In the genomic region with DNA sequence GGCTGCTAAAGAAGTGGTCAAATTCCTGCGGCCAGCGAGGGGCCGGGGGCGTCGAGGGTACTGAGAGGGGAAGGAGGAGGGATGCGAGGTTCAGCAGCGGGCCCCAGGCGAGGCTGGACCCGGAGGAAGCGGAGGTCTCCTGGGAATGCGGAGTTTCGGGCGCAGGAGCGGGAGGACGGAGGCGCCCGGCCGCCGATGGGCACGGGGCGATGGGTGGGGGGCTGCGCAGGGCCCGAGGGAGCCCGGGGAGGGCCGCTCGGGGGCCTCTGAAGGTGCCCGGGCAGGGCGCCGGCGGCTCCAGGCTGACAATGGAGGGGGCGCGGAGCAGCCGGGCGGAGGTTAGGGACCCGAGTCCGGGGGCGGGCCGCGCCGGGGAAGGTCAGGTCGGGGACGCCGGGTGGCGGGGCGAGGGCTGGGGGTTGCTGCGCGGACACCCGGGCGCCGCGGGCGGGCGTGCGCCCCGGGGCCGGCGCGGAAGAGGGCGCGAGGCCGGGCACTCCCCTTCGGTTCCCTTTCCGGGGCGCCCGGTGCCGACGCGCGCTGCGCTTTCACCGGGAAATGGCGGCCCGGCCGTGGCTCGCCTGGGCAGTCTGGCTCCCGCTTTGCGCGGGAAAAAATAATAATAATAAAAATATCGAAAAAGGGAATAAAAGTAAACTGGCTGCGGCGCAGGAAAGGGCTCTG, we compare ENCODE assay signal across 8 cellular contexts. TPM values are rescaled to one million over a fixed set of nuclear protein-coding genes. Genes with fewer than 3 reads are reported as not detected.
A peak's percentile ranks its signal among the peaks of the same experiment; 100 is the strongest.
DNase-seq lines count a peak whose midpoint lies in the region; ATAC-seq lines count a peak whose summit lies in the region.

No MANE protein-coding gene starts in this region.

- no peaks in the 10 kb centered on the region for H3K36me3 Mint-ChIP-seq in activated naive CD8-positive, alpha-beta T cell

- peak overlapping the region; percentile 87 for H3K4me3 Mint-ChIP-seq in activated naive CD8-positive, alpha-beta T cell

- H3K27me3 Mint-ChIP-seq in activated naive CD8-positive, alpha-beta T cell = peaks cover 36% of the 10 kb centered on the region

- no peak overlapping the region for H3K9ac ChIP-seq in rectal smooth muscle tissue (ENCODE audit: low read length)

- H3K27me3 ChIP-seq in right cardiac atrium (ENCODE audit: control insufficient read depth, insufficient read depth) = no peaks in the 10 kb centered on the region
- no peaks in the 10 kb centered on the region for H3K27me3 ChIP-seq in rectal smooth muscle tissue (ENCODE audit: control insufficient read depth, insufficient read depth, low read length)

- no peaks in the 10 kb centered on the region for H3K36me3 ChIP-seq in rectal smooth muscle tissue (ENCODE audit: control insufficient read depth, insufficient read depth, low read length)

- intact Hi-C loops in right cardiac atrium (cut with DNase I) = no loop called here

- ATAC-seq in right cardiac atrium = peak; percentile 67 to 75
- no peak for ATAC-seq in GM19328 (IDR thresholded peaks at IDR 0.05; ENCODE audit: unreplicated experiment)

- H3K4me1 ChIP-seq in right cardiac atrium (ENCODE audit: control insufficient read depth, insufficient read depth, low read length) (no peaks in the 10 kb centered on the region), rectal smooth muscle tissue (ENCODE audit: control insufficient read depth, insufficient read depth, low read length) (no peaks in the 10 kb centered on the region)

- H3K27ac ChIP-seq in right cardiac atrium (ENCODE audit: low read length) (peak overlapping the region; percentile 38), rectal smooth muscle tissue (ENCODE audit: low read depth, low read length) (peak overlapping the region; percentile 65)

- peak; percentile 5 for DNase-seq in activated T-cell treated with anti-CD3 and anti-CD28 coated beads for 48 hours (ENCODE audit: low read depth)
- DNase-seq in activated T-cell treated with anti-CD3 and anti-CD28 coated beads for 4 hours = no peak
- peak; percentile 25 to 68 (median 49) for DNase-seq in right cardiac atrium
- no peak for DNase-seq in activated CD4-positive, CD25-positive, alpha-beta regulatory T cell (lab: John Stamatoyannopoulos, UW)
- no peak for DNase-seq in putamen (ENCODE audit: low spot score)

- no peak overlapping the region for H3K27ac Mint-ChIP-seq in activated naive CD8-positive, alpha-beta T cell

- no peaks in the 10 kb centered on the region for H3K9me3 Mint-ChIP-seq in activated naive CD8-positive, alpha-beta T cell (ENCODE audit: low read depth)

- no peaks in the 10 kb centered on the region for H3K9me3 ChIP-seq in right cardiac atrium (ENCODE audit: control insufficient read depth, low read length)

- H3K4me1 Mint-ChIP-seq in activated naive CD8-positive, alpha-beta T cell (ENCODE audit: low read depth) = peaks cover 9% of the 10 kb centered on the region

- H3K4me3 ChIP-seq in right cardiac atrium (ENCODE audit: low read length) (peak overlapping the region; percentile 80), rectal smooth muscle tissue (ENCODE audit: low read length) (peak overlapping the region; percentile 55)

- under 1% methylated on average over 81 of the region's 81 CpGs for WGBS in right cardiac atrium

RNA-seq across cellular contexts. Expression of gene MACROH2A2, which starts 0.7 kb away (rescaled TPM):
- total RNA-seq in right cardiac atrium = 10 to 100 TPM; 13.6 to 14.7 (median 14.2) TPM
- 11.5 TPM for polyA plus RNA-seq in right cardiac atrium

Comparison
In these comparisons a context has a peak if more than half of its experiments do, and no peak if none do; other contexts are left out.
1. DNase-seq: peak in activated T-cell treated with anti-CD3 and anti-CD28 coated beads for 48 hours (single experiment) and right cardiac atrium (3 of 3); none in activated T-cell treated with anti-CD3 and anti-CD28 coated beads for 4 hours (single experiment), activated CD4-positive, CD25-positive, alpha-beta regulatory T cell (0 of 4) and putamen (single experiment).